ENCODE assay signal across 16 cellular contexts in genomic region chr10:51786684-51787035, GRCh38.
DNase-seq lines count a peak whose midpoint lies in the region; ATAC-seq and TF ChIP-seq lines count a peak whose summit lies in the region.
"Had no signal": no experiment of that assay in that cellular context is flagged by ENCODE, and none has a peak within 500 bp of the region (broad histone marks: within the 10 kb centered on the region; RNA-seq: fewer than 3 reads in every experiment).

No MANE protein-coding gene starts in this region.

- no peak overlapping the region for H3K4ac ChIP-seq in mesenchymal stem cell (ENCODE audit: low read depth in 1 of 2, low read length in 2 of 2)

- H3K27ac ChIP-seq in GM23248 (peak overlapping the region; percentile 31), ascending aorta (peak overlapping the region; percentile 42 to 73), mesenchymal stem cell (ENCODE audit: low read length, poor library complexity, severe bottlenecking) (no peak overlapping the region)
- H3K27ac ChIP-seq: BLaER1 had no signal

- no peak overlapping the region for H3K23ac ChIP-seq in mesenchymal stem cell (ENCODE audit: low read length in 2 of 2)

- TF ChIP-seq CTCF in ascending aorta (IDR thresholded peaks at IDR 0.05): no peak

- no peaks in the 10 kb centered on the region for H3K79me2 ChIP-seq in GM23248 (ENCODE audit: insufficient read depth)

- no peak overlapping the region for H3K18ac ChIP-seq in mesenchymal stem cell (ENCODE audit: low read depth in 1 of 2, low read length in 2 of 2)

- intact Hi-C loops in ascending aorta (cut with DNase I): loop anchor here (5.0 kb wide), 1 partner anchor 79 kb away; no protein-coding TSS in a partner anchor

- H3K9me2 ChIP-seq in GM23248 (ENCODE audit: insufficient read depth): no peaks in the 10 kb centered on the region

- H4K20me1 ChIP-seq in GM23248 (ENCODE audit: insufficient read depth): no peaks in the 10 kb centered on the region
- H4K20me1 ChIP-seq: BLaER1 had no signal

- no peak overlapping the region for H3K4me3 Mint-ChIP-seq in activated T-cell treated with anti-CD3 and anti-CD28 coated beads, Interleukin-2, amount 50 U/mL, for 72 hours
- H3K4me3 Mint-ChIP-seq: CD14-positive monocyte; CD4-positive, alpha-beta memory T cell; GM23338 had no signal

- H3K9me3 ChIP-seq in GM23248 (ENCODE audit: low read depth): no peaks in the 10 kb centered on the region
- peaks cover 0 to 7% of the 10 kb centered on the region in 2 donors for H3K9me3 ChIP-seq in ascending aorta
- no peaks in the 10 kb centered on the region for H3K9me3 ChIP-seq in mesenchymal stem cell (ENCODE audit: control insufficient read depth, low read length)
- H3K9me3 ChIP-seq: BLaER1 had no signal

- WGBS in GM23248 (ENCODE audit: low coverage in 1 of 2, low lambda C conversion rate in 2 of 2, missing lambda C conversion rate in 2 of 2), 2 experiments: 86 to 100% methylated on average over 1 of the region's 1 CpG
- no CpG with 5 or more reads among the region's 1 CpG for WGBS in mesenchymal stem cell

- no peak overlapping the region for H3K14ac ChIP-seq in mesenchymal stem cell (ENCODE audit: low read length in 2 of 2)

- H3K27me3 Mint-ChIP-seq in activated T-cell treated with anti-CD3 and anti-CD28 coated beads, Interleukin-2, amount 50 U/mL, for 72 hours (ENCODE audit: low read depth): peaks cover 7% of the 10 kb centered on the region

- H4K8ac ChIP-seq in mesenchymal stem cell (ENCODE audit: low read length): no peak overlapping the region

- H3K4me1 Mint-ChIP-seq in activated T-cell treated with anti-CD3 and anti-CD28 coated beads, Interleukin-2, amount 50 U/mL, for 72 hours (ENCODE audit: low read depth): no peaks in the 10 kb centered on the region
- H3K4me1 Mint-ChIP-seq: CD14-positive monocyte; CD4-positive, alpha-beta memory T cell; GM23338 had no signal

- H3K27me3 ChIP-seq in GM23248 (replicated peaks; ENCODE audit: insufficient read depth) (no peaks in the 10 kb centered on the region), ascending aorta (no peaks in the 10 kb centered on the region), mesenchymal stem cell (ENCODE audit: control insufficient read depth in 1 of 2, insufficient read depth in 1 of 2, low read length in 2 of 2) (no peaks in the 10 kb centered on the region)
- H3K27me3 ChIP-seq: BLaER1 had no signal

- H3K79me1 ChIP-seq in mesenchymal stem cell (replicated peaks; ENCODE audit: low read length, poor library complexity, severe bottlenecking): no peaks in the 10 kb centered on the region

- H2BK120ac ChIP-seq in mesenchymal stem cell (ENCODE audit: low read depth, low read length): no peak overlapping the region

- no peak for ATAC-seq in HG02759 (IDR thresholded peaks at IDR 0.05; ENCODE audit: unreplicated experiment)
- no peak for ATAC-seq in activated T-cell treated with anti-CD3 and anti-CD28 coated beads, Interleukin-2, amount 50 U/mL, for 72 hours (replicated peaks in 1 of 2)
- ATAC-seq: HepG2 had no signal

- DNase-seq in GM23248: peak; percentile 51
- no peak for DNase-seq in ascending aorta (ENCODE audit: low spot score in 2 of 2)
- DNase-seq in mesenchymal stem cell: no peak
- no peak for DNase-seq in activated T-cell treated with anti-CD3 and anti-CD28 coated beads, Interleukin-2, amount 50 U/mL, for 72 hours
- DNase-seq in NCI-H2107 (lab: John Stamatoyannopoulos, UW): no peak
- DNase-seq: CD4-positive, alpha-beta memory T cell; DMS 273 treated with DMSO at 0.1 percent for 48 hours; DMS53; DND-41; EL; KG1 had no signal

- peaks cover 28% of the 10 kb centered on the region for H3K4me1 ChIP-seq in GM23248 (ENCODE audit: insufficient read depth)
- peaks cover 0 to 19% of the 10 kb centered on the region in 2 donors for H3K4me1 ChIP-seq in ascending aorta
- no peaks in the 10 kb centered on the region for H3K4me1 ChIP-seq in mesenchymal stem cell (ENCODE audit: control insufficient read depth, insufficient read depth, low read depth, low read length)
- H3K4me1 ChIP-seq: BLaER1 had no signal

- no peak overlapping the region for H2AFZ ChIP-seq in GM23248
- H2AFZ ChIP-seq in mesenchymal stem cell (ENCODE audit: low read depth, low read length): no peak overlapping the region
- H2AFZ ChIP-seq: GM23338 had no signal

- no peak overlapping the region for H4K91ac ChIP-seq in mesenchymal stem cell (ENCODE audit: low read length)

- H2BK5ac ChIP-seq in mesenchymal stem cell (ENCODE audit: low read depth, low read length, poor library complexity, severe bottlenecking): no peak overlapping the region

- in situ Hi-C loops in GM23248 (cut with MboI): no loop called here

- H3K27ac Mint-ChIP-seq in activated T-cell treated with anti-CD3 and anti-CD28 coated beads, Interleukin-2, amount 50 U/mL, for 72 hours: no peak overlapping the region
- H3K27ac Mint-ChIP-seq: CD14-positive monocyte; CD4-positive, alpha-beta memory T cell; GM23338 had no signal

- H3K9me3 Mint-ChIP-seq in activated T-cell treated with anti-CD3 and anti-CD28 coated beads, Interleukin-2, amount 50 U/mL, for 72 hours: peaks cover 2 to 3% of the 10 kb centered on the region in 2 donors
- H3K9me3 Mint-ChIP-seq: GM23338 had no signal

- H3K36me3 ChIP-seq in GM23248 (ENCODE audit: low read depth) (no peaks in the 10 kb centered on the region), ascending aorta (no peaks in the 10 kb centered on the region), mesenchymal stem cell (ENCODE audit: control insufficient read depth in 1 of 2, insufficient read depth in 2 of 2, low read depth in 1 of 2, low read length in 2 of 2) (no peaks in the 10 kb centered on the region)
- H3K36me3 ChIP-seq: BLaER1 had no signal

- H3K4me2 ChIP-seq in GM23248 (ENCODE audit: unreplicated experiment) (peak overlapping the region; percentile 18), mesenchymal stem cell (ENCODE audit: low read length, poor library complexity, severe bottlenecking) (no peak overlapping the region)
- H3K4me2 ChIP-seq: BLaER1, GM23338 had no signal

- H3F3A ChIP-seq in GM23248 (ENCODE audit: insufficient read depth): peaks cover 25% of the 10 kb centered on the region; the same call in 1 of the 2 replicates

- H3K9ac ChIP-seq in GM23248 (no peak overlapping the region), mesenchymal stem cell (ENCODE audit: low read length) (peak overlapping the region; percentile 34)
- H3K9ac ChIP-seq: BLaER1 had no signal

- H2BK12ac ChIP-seq in mesenchymal stem cell (ENCODE audit: low read length in 2 of 2): no peak overlapping the region

- H3K4me3 ChIP-seq in GM23248 (no peak overlapping the region), ascending aorta (no peak overlapping the region), mesenchymal stem cell (ENCODE audit: insufficient read depth in 1 of 2, low read depth in 1 of 2, low read length in 2 of 2) (no peak overlapping the region)
- H3K4me3 ChIP-seq: BLaER1, GM23338 had no signal

- H3K36me3 Mint-ChIP-seq in activated T-cell treated with anti-CD3 and anti-CD28 coated beads, Interleukin-2, amount 50 U/mL, for 72 hours (ENCODE audit: insufficient read depth in 2 of 2): peaks cover 0 to 3% of the 10 kb centered on the region in 2 donors
- H3K36me3 Mint-ChIP-seq: CD14-positive monocyte; CD4-positive, alpha-beta memory T cell had no signal

- H2BK15ac ChIP-seq in mesenchymal stem cell (ENCODE audit: low read depth, poor library complexity, severe bottlenecking): no peak overlapping the region

- H2AK5ac ChIP-seq in mesenchymal stem cell (ENCODE audit: low read length, severe bottlenecking): no peak overlapping the region
